ENCODE assay signal across 12 cellular contexts in genomic region chr3:128806588-128806987, GRCh38.
DNase-seq lines count a peak whose midpoint lies in the region; ATAC-seq and TF ChIP-seq lines count a peak whose summit lies in the region.
"Had no signal": no experiment of that assay in that cellular context is flagged by ENCODE, and none has a peak within 500 bp of the region (broad histone marks: within the 10 kb centered on the region; RNA-seq: fewer than 3 reads in every experiment).

No MANE protein-coding gene starts in this region.

- H3K9me3 ChIP-seq in breast epithelium (no peaks in the 10 kb centered on the region), OCI-LY3 (ENCODE audit: insufficient read depth, low read length) (no peaks in the 10 kb centered on the region)

- H3K4me3 ChIP-seq in breast epithelium (no peak overlapping the region), OCI-LY3 (ENCODE audit: low read length) (no peak overlapping the region)

- CTCF ChIA-PET in MCF 10A (lab: Yijun Ruan, JAX) = interaction anchor here (2.1 to 3.5 kb wide), 2 partner anchors 11 to 125 kb away, joined by 13 to 18 read pairs; no protein-coding TSS in a partner anchor

- H3K27ac Mint-ChIP-seq in MCF 10A (ENCODE audit: low read depth, unreplicated experiment) = peak overlapping the region; percentile 23
- peak overlapping the region; percentile 40 for H3K27ac Mint-ChIP-seq in endothelial cell (ENCODE audit: unreplicated experiment)
- H3K27ac Mint-ChIP-seq in stimulated activated naive B cell treated with anti-CD40 and anti-IgM and Interleukin-4, amounts not matched to agents 10 μg/mL and 1 μg/mL and 100 μg/mL, for 72 hours = peak overlapping the region; percentile 97

- H3K4me1 Mint-ChIP-seq in MCF 10A (ENCODE audit: insufficient read depth, unreplicated experiment) (peaks cover 26% of the 10 kb centered on the region), endothelial cell (ENCODE audit: unreplicated experiment) (peaks cover 49% of the 10 kb centered on the region)
- peaks cover 50 to 73% of the 10 kb centered on the region in 2 donors for H3K4me1 Mint-ChIP-seq in stimulated activated naive B cell treated with anti-CD40 and anti-IgM and Interleukin-4, amounts not matched to agents 10 μg/mL and 1 μg/mL and 100 μg/mL, for 72 hours

- H3K27ac ChIP-seq in breast epithelium (no peak overlapping the region), OCI-LY3 (ENCODE audit: low read length) (peak overlapping the region; percentile 77)

- H3K4me2 ChIP-seq in OCI-LY3 (ENCODE audit: low read length) = peak overlapping the region; percentile 74

- H3K4me3 Mint-ChIP-seq in MCF 10A (ENCODE audit: unreplicated experiment) (no peak overlapping the region), endothelial cell (ENCODE audit: unreplicated experiment) (no peak overlapping the region)
- H3K4me3 Mint-ChIP-seq in stimulated activated naive B cell treated with anti-CD40 and anti-IgM and Interleukin-4, amounts not matched to agents 10 μg/mL and 1 μg/mL and 100 μg/mL, for 72 hours = peak overlapping the region in 1 of 2 donors; percentile 52

- no peaks in the 10 kb centered on the region for H3K27me3 ChIP-seq in breast epithelium
- no peaks in the 10 kb centered on the region for H3K27me3 ChIP-seq in OCI-LY3 (ENCODE audit: low read depth, low read length)
- H3K27me3 ChIP-seq: brain microvascular endothelial cell had no signal

- peak; percentile 60 to 64 for ATAC-seq in stimulated activated naive B cell treated with anti-CD40 and anti-IgM and Interleukin-4, amounts not matched to agents 10 μg/mL and 1 μg/mL and 100 μg/mL, for 72 hours (replicated peaks)
- ATAC-seq: sciatic nerve had no signal

- peak overlapping the region; percentile 0; the same call in 1 of the 2 replicates for H3K9ac ChIP-seq in OCI-LY3 (ENCODE audit: low read length)

- TF ChIP-seq POLR2A in breast epithelium (IDR thresholded peaks at IDR 0.05) = no peak

- no peak overlapping the region for H2AFZ ChIP-seq in OCI-LY3 (ENCODE audit: low read depth, low read length)

- H3K27me3 Mint-ChIP-seq in MCF 10A (ENCODE audit: insufficient read depth, unreplicated experiment) (no peaks in the 10 kb centered on the region), endothelial cell (ENCODE audit: unreplicated experiment) (peaks cover 2% of the 10 kb centered on the region)
- no peaks in the 10 kb centered on the region for H3K27me3 Mint-ChIP-seq in stimulated activated naive B cell treated with anti-CD40 and anti-IgM and Interleukin-4, amounts not matched to agents 10 μg/mL and 1 μg/mL and 100 μg/mL, for 72 hours

- intact Hi-C loops in MCF 10A (cut with micrococcal nuclease) (no loop called here), breast epithelium (cut with DNase I; ENCODE audit: low total_unique reads) (no loop called here)

- no peaks in the 10 kb centered on the region for H3K9me3 Mint-ChIP-seq in MCF 10A (ENCODE audit: unreplicated experiment)
- no peaks in the 10 kb centered on the region for H3K9me3 Mint-ChIP-seq in endothelial cell (ENCODE audit: unreplicated experiment)
- peaks cover 0 to 3% of the 10 kb centered on the region in 2 donors for H3K9me3 Mint-ChIP-seq in stimulated activated naive B cell treated with anti-CD40 and anti-IgM and Interleukin-4, amounts not matched to agents 10 μg/mL and 1 μg/mL and 100 μg/mL, for 72 hours

- DNase-seq in MCF 10A (ENCODE audit: unreplicated experiment) (no peak), breast epithelium (ENCODE audit: low spot score in 2 of 2) (no peak), endothelial cell (ENCODE audit: low spot score) (no peak), cerebellum (ENCODE audit: low spot score) (no peak), NCI-H187 (lab: John Stamatoyannopoulos, UW) (no peak), AG08395 (ENCODE audit: low spot score) (no peak)
- peak; percentile 61 for DNase-seq in stimulated activated naive B cell treated with anti-CD40 and anti-IgM and Interleukin-4, amounts not matched to agents 10 μg/mL and 1 μg/mL and 100 μg/mL, for 72 hours
- DNase-seq: brain microvascular endothelial cell, NCI-H1105 treated with DMSO at 0.1 percent for 48 hours, NCI-H774 had no signal

- POLR2A ChIA-PET in MCF 10A (lab: Yijun Ruan, JAX) = interaction anchor here (1.9 kb wide), 1 partner anchor 126 kb away, joined by 5 read pairs; no protein-coding TSS in a partner anchor

- peaks cover 0 to 6% of the 10 kb centered on the region in 2 donors for H3K4me1 ChIP-seq in breast epithelium
- peaks cover 41% of the 10 kb centered on the region for H3K4me1 ChIP-seq in OCI-LY3 (ENCODE audit: low read length)

- H3K36me3 ChIP-seq in breast epithelium (no peaks in the 10 kb centered on the region), OCI-LY3 (replicated peaks; ENCODE audit: low read depth, low read length) (peaks cover 37% of the 10 kb centered on the region)

- no peak for TF ChIP-seq CTCF in MCF 10A (IDR thresholded peaks at IDR 0.05; ENCODE audit: unreplicated experiment)
- TF ChIP-seq CTCF in breast epithelium (IDR thresholded peaks at IDR 0.05) = no peak
- no peak for TF ChIP-seq CTCF in OCI-LY3 (IDR thresholded peaks at IDR 0.05; ENCODE audit: low read depth, low read length)
- no peak for TF ChIP-seq CTCF in endothelial cell (IDR thresholded peaks at IDR 0.05; ENCODE audit: unreplicated experiment)

- peaks cover 69% of the 10 kb centered on the region for H3K36me3 Mint-ChIP-seq in MCF 10A (ENCODE audit: insufficient read depth, unreplicated experiment)
- peaks cover 41% of the 10 kb centered on the region for H3K36me3 Mint-ChIP-seq in endothelial cell (ENCODE audit: low read depth, unreplicated experiment)
- peaks cover 53 to 73% of the 10 kb centered on the region in 2 donors for H3K36me3 Mint-ChIP-seq in stimulated activated naive B cell treated with anti-CD40 and anti-IgM and Interleukin-4, amounts not matched to agents 10 μg/mL and 1 μg/mL and 100 μg/mL, for 72 hours

- H3K79me2 ChIP-seq in OCI-LY3 (ENCODE audit: low read length) = peaks cover 33% of the 10 kb centered on the region

- BruUV-seq in MCF 10A (replicated peaks; lab: Mats Ljungman, UMichigan) = no TSS peak

- H4K20me1 ChIP-seq in OCI-LY3 (ENCODE audit: insufficient read depth, low read length) = peaks cover 26% of the 10 kb centered on the region

Comparison
In these comparisons a context has a peak if more than half of its experiments do, and no peak if none do; other contexts are left out.
1. H3K27ac Mint-ChIP-seq: peak in every context shown above with its lines; median percentile 97 in stimulated activated naive B cell treated with anti-CD40 and anti-IgM and Interleukin-4, amounts not matched to agents 10 μg/mL and 1 μg/mL and 100 μg/mL, for 72 hours; 40 in endothelial cell; 23 in MCF 10A.